8 cellular contexts compared by ENCODE assay signal in genomic region chr10:28449382-28449781, GRCh38.
"Had no signal": no experiment of that assay in that cellular context is flagged by ENCODE, and none has a peak within 500 bp of the region (broad histone marks: within the 10 kb centered on the region; RNA-seq: fewer than 3 reads in every experiment).

No MANE protein-coding gene starts in this region.

- ATAC-seq: GM12878 had no signal

- DNase-seq: GDM1, GF-D8 had no signal

- FAIRE-seq: G401.6, GM12878, GM12891, GM12892, GM18507, GM19239 had no signal

- H3K4me3 ChIP-seq: GM12878 had no signal
